1 cellular context compared by ENCODE assay signal in the genomic region with DNA sequence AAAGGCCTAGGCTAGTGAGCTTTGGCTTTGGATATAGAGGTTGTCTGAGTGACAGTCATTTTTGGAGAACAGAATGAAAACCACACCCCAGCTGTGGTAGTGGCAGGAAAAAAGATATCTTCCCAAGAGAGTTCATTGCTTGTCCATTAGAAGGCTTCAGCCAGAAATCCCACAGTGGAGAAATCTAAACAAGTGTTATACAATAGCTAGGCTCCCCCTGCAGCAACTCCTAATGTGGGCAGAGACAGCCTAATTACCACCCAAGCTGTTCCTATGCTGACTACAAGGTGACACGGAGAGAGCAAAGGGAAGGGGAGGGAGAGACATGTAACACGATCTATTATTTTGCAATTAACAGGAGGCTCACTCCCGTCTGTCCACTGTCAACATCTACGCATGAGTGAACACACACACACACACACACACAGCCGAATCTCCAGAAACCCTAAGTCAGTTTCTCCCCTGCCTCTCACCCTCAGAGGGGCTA.
TF ChIP-seq lines count a peak whose summit lies in the region.

No MANE protein-coding gene starts in this region.

TF ChIP-seq in HEK293, 187 proteins besides CTCF, POLR2A, EP300 and RAD21 (continued from another document):
- TF ChIP-seq, protein P1, sequence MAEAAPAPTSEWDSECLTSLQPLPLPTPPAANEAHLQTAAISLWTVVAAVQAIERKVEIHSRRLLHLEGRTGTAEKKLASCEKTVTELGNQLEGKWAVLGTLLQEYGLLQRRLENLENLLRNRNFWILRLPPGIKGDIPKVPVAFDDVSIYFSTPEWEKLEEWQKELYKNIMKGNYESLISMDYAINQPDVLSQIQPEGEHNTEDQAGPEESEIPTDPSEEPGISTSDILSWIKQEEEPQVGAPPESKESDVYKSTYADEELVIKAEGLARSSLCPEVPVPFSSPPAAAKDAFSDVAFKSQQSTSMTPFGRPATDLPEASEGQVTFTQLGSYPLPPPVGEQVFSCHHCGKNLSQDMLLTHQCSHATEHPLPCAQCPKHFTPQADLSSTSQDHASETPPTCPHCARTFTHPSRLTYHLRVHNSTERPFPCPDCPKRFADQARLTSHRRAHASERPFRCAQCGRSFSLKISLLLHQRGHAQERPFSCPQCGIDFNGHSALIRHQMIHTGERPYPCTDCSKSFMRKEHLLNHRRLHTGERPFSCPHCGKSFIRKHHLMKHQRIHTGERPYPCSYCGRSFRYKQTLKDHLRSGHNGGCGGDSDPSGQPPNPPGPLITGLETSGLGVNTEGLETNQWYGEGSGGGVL (tag by site-specific recombination; IDR thresholded peaks at IDR 0.05): peak; percentile 89
- TF ChIP-seq ZNF10 (tag by site-specific recombination; IDR thresholded peaks at IDR 0.05) (no peak), ZNF792 (tag by site-specific recombination; IDR thresholded peaks at IDR 0.05) (no peak), ZNF248 (tag by site-specific recombination; IDR thresholded peaks at IDR 0.05) (no peak), SCRT2 (tag by site-specific recombination; IDR thresholded peaks at IDR 0.05) (peak; percentile 25; the same call in 1 of the 2 replicates), ZNF114 (tag by site-specific recombination; IDR thresholded peaks at IDR 0.05) (no peak), ZNF24 (tag by site-specific recombination; IDR thresholded peaks at IDR 0.05) (no peak), IKZF3 (tag by site-specific recombination; IDR thresholded peaks at IDR 0.05) (0 out of 2 replicates have a peak, but pooled peaks have one; percentile 50), ZBTB17 (tag by site-specific recombination; IDR thresholded peaks at IDR 0.05) (0 out of 2 replicates have a peak, but pooled peaks have one; percentile 29)
- TF ChIP-seq, protein P2, sequence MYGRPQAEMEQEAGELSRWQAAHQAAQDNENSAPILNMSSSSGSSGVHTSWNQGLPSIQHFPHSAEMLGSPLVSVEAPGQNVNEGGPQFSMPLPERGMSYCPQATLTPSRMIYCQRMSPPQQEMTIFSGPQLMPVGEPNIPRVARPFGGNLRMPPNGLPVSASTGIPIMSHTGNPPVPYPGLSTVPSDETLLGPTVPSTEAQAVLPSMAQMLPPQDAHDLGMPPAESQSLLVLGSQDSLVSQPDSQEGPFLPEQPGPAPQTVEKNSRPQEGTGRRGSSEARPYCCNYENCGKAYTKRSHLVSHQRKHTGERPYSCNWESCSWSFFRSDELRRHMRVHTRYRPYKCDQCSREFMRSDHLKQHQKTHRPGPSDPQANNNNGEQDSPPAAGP (tag by site-specific recombination; IDR thresholded peaks at IDR 0.05): peak; percentile 80; the same call in 1 of the 2 replicates
- TF ChIP-seq, protein P3, sequence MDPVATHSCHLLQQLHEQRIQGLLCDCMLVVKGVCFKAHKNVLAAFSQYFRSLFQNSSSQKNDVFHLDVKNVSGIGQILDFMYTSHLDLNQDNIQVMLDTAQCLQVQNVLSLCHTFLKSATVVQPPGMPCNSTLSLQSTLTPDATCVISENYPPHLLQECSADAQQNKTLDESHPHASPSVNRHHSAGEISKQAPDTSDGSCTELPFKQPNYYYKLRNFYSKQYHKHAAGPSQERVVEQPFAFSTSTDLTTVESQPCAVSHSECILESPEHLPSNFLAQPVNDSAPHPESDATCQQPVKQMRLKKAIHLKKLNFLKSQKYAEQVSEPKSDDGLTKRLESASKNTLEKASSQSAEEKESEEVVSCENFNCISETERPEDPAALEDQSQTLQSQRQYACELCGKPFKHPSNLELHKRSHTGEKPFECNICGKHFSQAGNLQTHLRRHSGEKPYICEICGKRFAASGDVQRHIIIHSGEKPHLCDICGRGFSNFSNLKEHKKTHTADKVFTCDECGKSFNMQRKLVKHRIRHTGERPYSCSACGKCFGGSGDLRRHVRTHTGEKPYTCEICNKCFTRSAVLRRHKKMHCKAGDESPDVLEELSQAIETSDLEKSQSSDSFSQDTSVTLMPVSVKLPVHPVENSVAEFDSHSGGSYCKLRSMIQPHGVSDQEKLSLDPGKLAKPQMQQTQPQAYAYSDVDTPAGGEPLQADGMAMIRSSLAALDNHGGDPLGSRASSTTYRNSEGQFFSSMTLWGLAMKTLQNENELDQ (tag by site-specific recombination; IDR thresholded peaks at IDR 0.05; ENCODE audit: low read depth): no peak
